Comparison of ENCODE assay signal across 9 cellular contexts in the genomic region with DNA sequence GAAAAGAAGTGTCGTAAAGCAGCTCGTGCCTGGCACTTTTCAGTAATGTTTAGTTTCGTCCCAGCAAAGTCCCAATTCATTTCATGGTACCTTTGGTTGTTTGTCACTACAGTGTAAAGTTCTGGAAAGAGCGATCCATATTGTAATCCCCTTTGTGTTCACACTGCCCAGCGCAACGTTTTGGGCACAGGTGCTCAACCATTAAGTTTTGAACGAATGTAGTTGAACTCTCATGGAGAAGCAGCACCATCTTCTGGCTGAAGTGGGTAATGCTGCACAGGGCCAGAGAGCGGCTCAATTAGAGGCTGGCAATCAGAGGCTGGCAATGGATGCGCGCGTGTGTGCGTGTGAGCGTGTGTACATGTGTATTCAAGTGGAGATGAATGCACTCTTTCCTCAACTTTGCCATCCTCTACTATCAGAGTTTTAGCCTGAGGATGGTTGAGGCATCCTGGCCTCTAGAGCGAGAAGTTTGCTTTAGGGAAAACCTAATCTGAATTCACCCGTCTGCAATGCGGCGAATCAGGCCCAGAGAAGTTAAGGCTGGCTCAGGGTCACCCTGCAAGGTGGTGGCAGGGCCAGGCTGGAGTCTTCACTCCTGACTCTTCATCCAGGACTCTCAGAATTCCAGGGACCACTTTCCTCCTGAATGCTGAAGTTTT. TPM values are rescaled to one million over a fixed set of nuclear protein-coding genes. Genes with fewer than 3 reads are reported as not detected.
DNase-seq lines count a peak whose midpoint lies in the region; ATAC-seq, FAIRE-seq and TF ChIP-seq lines count a peak whose summit lies in the region.
"Had no signal": no experiment of that assay in that cellular context is flagged by ENCODE, and none has a peak within 500 bp of the region (broad histone marks: within the 10 kb centered on the region; RNA-seq: fewer than 3 reads in every experiment).

No MANE protein-coding gene starts in this region.

- FAIRE-seq in A549 (lab: Jason Lieb, UNC): peak; percentile 77

- 37% methylated on average over 17 of the region's 17 CpGs for WGBS in A549 (ENCODE audit: missing lambda C conversion rate)
- WGBS in GM23248 (ENCODE audit: low coverage in 1 of 2, low lambda C conversion rate in 2 of 2, missing lambda C conversion rate in 2 of 2), 2 experiments: 23 to 24% methylated on average over 17 of the region's 17 CpGs
- 31% methylated on average over 16 of the region's 17 CpGs for WGBS in mammary epithelial cell (ENCODE audit: low coverage, missing lambda C conversion rate)

- H3F3A ChIP-seq in GM23248 (ENCODE audit: insufficient read depth): no peaks in the 10 kb centered on the region

- no peak for TF ChIP-seq POLR2A in A549 (IDR thresholded peaks at IDR 0.05; ENCODE audit: low read length)

- H3K27ac Mint-ChIP-seq in WTC11: no peak overlapping the region

- intact Hi-C loops in mammary epithelial cell (cut with micrococcal nuclease): loop anchor here (1.0 to 10.0 kb wide), 10 partner anchors 106 to 981 kb away; a partner anchor contains a TSS

- dilution Hi-C loops in mammary epithelial cell (cut with HindIII; ENCODE audit: low sequenced_read_pairs): no loop called here

- H3K4me3 ChIP-seq in A549: no peak overlapping the region
- H3K4me3 ChIP-seq in GM23248: no peak overlapping the region
- H3K4me3 ChIP-seq in mammary epithelial cell (replicated peaks in 1 of 3; ENCODE audit: insufficient read depth in 1 of 3, low read depth in 2 of 3, low read length in 3 of 3): no peak overlapping the region
- H3K4me3 ChIP-seq in kidney epithelial cell (ENCODE audit: low read depth, low read length): no peak overlapping the region

- peaks cover 14% of the 10 kb centered on the region for H3K27me3 Mint-ChIP-seq in WTC11 (ENCODE audit: low read depth)

- no peak overlapping the region for H2AFZ ChIP-seq in GM23248
- H2AFZ ChIP-seq in mammary epithelial cell (ENCODE audit: low read depth, low read length): no peak overlapping the region

- no peaks in the 10 kb centered on the region for H3K36me3 Mint-ChIP-seq in WTC11

- DNase-seq in A549 (ENCODE audit: low read depth in 1 of 2, low spot score in 1 of 2) (peak; percentile 78 to 79), GM23248 (peak; percentile 73), NCI-H226 (peak; percentile 31), WTC11 (ENCODE audit: low spot score) (peak; percentile 92), mammary epithelial cell (peak; percentile 55), kidney epithelial cell (ENCODE audit: low read depth) (peak; percentile 5)
- peak; percentile 92 for DNase-seq in stimulated activated CD4-positive, alpha-beta T cell treated with anti-CD3 and anti-CD28 coated beads, Interleukin-2, amount 100 ng/mL, for 24 hours

- no peaks in the 10 kb centered on the region for H3K4me1 Mint-ChIP-seq in WTC11

- TF ChIP-seq EP300 in A549 (IDR thresholded peaks at IDR 0.05): no peak

- H3K4me1 ChIP-seq in A549 (no peaks in the 10 kb centered on the region), GM23248 (ENCODE audit: insufficient read depth) (no peaks in the 10 kb centered on the region), mammary epithelial cell (ENCODE audit: insufficient read depth, low read length) (no peaks in the 10 kb centered on the region)

- POLR2A ChIA-PET in A549 (lab: Yijun Ruan, JAX) (interaction anchor here (2.4 kb wide), 1 partner anchor 106 kb away, joined by 5 read pairs; a partner anchor contains a TSS), WTC11 (lab: Charles Lee) (interaction anchor here (0.9 kb wide), 1 partner anchor 253 kb away, joined by 3 read pairs; no protein-coding TSS in a partner anchor)

- BruUV-seq in mammary epithelial cell (replicated peaks; lab: Mats Ljungman, UMichigan): no TSS peak

- H3K36me3 ChIP-seq in GM23248 (ENCODE audit: low read depth) (no peaks in the 10 kb centered on the region), mammary epithelial cell (ENCODE audit: insufficient read depth, low read length) (no peaks in the 10 kb centered on the region), kidney epithelial cell (ENCODE audit: control insufficient read depth, insufficient read depth, low read length) (no peaks in the 10 kb centered on the region)

- ATAC-seq in A549 (peak; percentile 80 to 87), WTC11 (peak; percentile 86), HG02938 (IDR thresholded peaks at IDR 0.05; ENCODE audit: unreplicated experiment) (no peak)

- H3K27me3 ChIP-seq in GM23248 (replicated peaks; ENCODE audit: insufficient read depth) (no peaks in the 10 kb centered on the region), mammary epithelial cell (ENCODE audit: insufficient read depth, low read length) (no peaks in the 10 kb centered on the region), kidney epithelial cell (ENCODE audit: control insufficient read depth, insufficient read depth, low read length) (peaks cover 17% of the 10 kb centered on the region)

- H3K9me3 ChIP-seq in A549 (no peaks in the 10 kb centered on the region), GM23248 (ENCODE audit: low read depth) (no peaks in the 10 kb centered on the region), mammary epithelial cell (replicated peaks; ENCODE audit: insufficient read depth, low read length) (no peaks in the 10 kb centered on the region)

- no peak overlapping the region for H3K4me3 Mint-ChIP-seq in WTC11

- peak; percentile 98 to 99 for TF ChIP-seq RAD21 in A549 (conservative IDR thresholded peaks at IDR 0.05 in 1 of 2, IDR thresholded peaks at IDR 0.05 in 1 of 2)

- H4K20me1 ChIP-seq in GM23248 (ENCODE audit: insufficient read depth) (no peaks in the 10 kb centered on the region), mammary epithelial cell (ENCODE audit: insufficient read depth, low read length) (no peaks in the 10 kb centered on the region)

- H3K9ac ChIP-seq in GM23248 (no peak overlapping the region), mammary epithelial cell (ENCODE audit: insufficient read depth, low read length) (no peak overlapping the region)

- in situ Hi-C loops in GM23248 (cut with MboI) (no loop called here), mammary epithelial cell (cut with MboI; ENCODE audit: low sequenced_read_pairs in 2 of 2) (loop anchor here in 1 of 2 donors (10.0 kb wide), 1 partner anchor 258 kb away; a partner anchor contains a TSS)

- CTCF ChIA-PET in A549 (lab: Yijun Ruan, JAX): interaction anchor here (0.6 to 5.5 kb wide), 70 partner anchors 9 to 1006 kb away, joined by 3 to 82 read pairs (median 4); a partner anchor contains a TSS
- CTCF ChIA-PET in WTC11 (lab: Charles Lee): interaction anchor here (0.6 to 1.8 kb wide), 9 partner anchors 9 to 441 kb away, joined by 3 to 7 read pairs (median 4); no protein-coding TSS in a partner anchor
- CTCF ChIA-PET in mammary epithelial cell (lab: Charles Lee; ENCODE audit: low non-redundant PET): interaction anchor here (0.6 to 0.7 kb wide), 2 partner anchors 12 to 1788 kb away, joined by 4 to 5 read pairs; no protein-coding TSS in a partner anchor

- H3K9me3 Mint-ChIP-seq in WTC11: no peaks in the 10 kb centered on the region

- H3K79me2 ChIP-seq in GM23248 (ENCODE audit: insufficient read depth) (no peaks in the 10 kb centered on the region), mammary epithelial cell (ENCODE audit: insufficient read depth, low read length) (no peaks in the 10 kb centered on the region)

- peak overlapping the region; percentile 21; the same call in 1 of the 3 replicates for H3K4me2 ChIP-seq in A549
- H3K4me2 ChIP-seq in GM23248 (ENCODE audit: unreplicated experiment): no peak overlapping the region
- no peak overlapping the region for H3K4me2 ChIP-seq in mammary epithelial cell (ENCODE audit: insufficient read depth, low read depth, low read length)

- H3K9me2 ChIP-seq in GM23248 (ENCODE audit: insufficient read depth): no peaks in the 10 kb centered on the region

- no peak overlapping the region for H3K27ac ChIP-seq in A549
- no peak overlapping the region for H3K27ac ChIP-seq in GM23248
- H3K27ac ChIP-seq in mammary epithelial cell (ENCODE audit: insufficient read depth, low read depth, low read length): no peak overlapping the region

- TF ChIP-seq CTCF in A549 (IDR thresholded peaks at IDR 0.05) (peak; percentile 96), WTC11 (IDR thresholded peaks at IDR 0.05) (peak; percentile 82), mammary epithelial cell (conservative IDR thresholded peaks at IDR 0.05 in 1 of 2, IDR thresholded peaks at IDR 0.05 in 1 of 2; ENCODE audit: extremely low read depth in 1 of 2, insufficient read depth in 1 of 2, low read depth in 1 of 2, low read length in 2 of 2) (peak; percentile 95 to 98), kidney epithelial cell (IDR thresholded peaks at IDR 0.05; ENCODE audit: insufficient read depth, low read length, poor library complexity, severe bottlenecking) (peak; percentile 92)

RNA-seq across cellular contexts. Expression of a gene that starts 29.9 kb away (rescaled TPM):
- 19.6 TPM in 2 replicates for polyA plus RNA-seq in A549 (2011; rRNA removed)
- polyA plus RNA-seq in A549 (2012; cell fraction: cytosol; rRNA removed): 11.2 and 12.0 TPM in 2 replicates
- 6.1 and 7.7 TPM in 2 replicates for polyA plus RNA-seq in A549 (2012; cell fraction: nucleus; rRNA removed)
- polyA plus RNA-seq in A549 (2017; fragmentation: RNase III; extraction: RNeasy Plus Mini Kit Qiagen cat#74134 plus additional on column Dnase treatment): 33.2 to 34.1 TPM (median 33.7 TPM) in 3 replicates
- 13.6 and 13.9 TPM in 2 replicates for polyA minus RNA-seq in A549 (2011; rRNA and poly(A)+ RNA removed)
- total RNA-seq in GM23248 (2014; rRNA removed; shearing (Covaris generic)): 9.9 and 11.3 TPM in 2 replicates
- polyA plus RNA-seq in GM23248 (2016; fragmentation: Nextera tagmentation; extraction: Ambion mirVana): 1.0 and 1.5 TPM in 2 replicates
- total RNA-seq in WTC11 (2021): 32.1 to 34.6 TPM (median 32.2 TPM) in 3 replicates
- total RNA-seq in mammary epithelial cell: 10 to 100 TPM; 12.8 to 27.6 TPM
- polyA plus RNA-seq in mammary epithelial cell: 12.0 TPM
- polyA minus RNA-seq in mammary epithelial cell: 23.5 TPM
- total RNA-seq in kidney epithelial cell: 16.3 and 18.3 TPM in 2 replicates

RNA-seq across cellular contexts. Expression of a gene that starts 35.1 kb away (rescaled TPM):
- 0.03 and 0.04 TPM in 2 replicates for polyA plus RNA-seq in A549 (2011; rRNA removed)
- polyA plus RNA-seq in A549 (2012; cell fraction: cytosol; rRNA removed): 0.03 TPM in 2 replicates
- 0.04 TPM in 1 of 2 replicates, not detected in the other for polyA plus RNA-seq in A549 (2012; cell fraction: nucleus; rRNA removed)
- 0.03 TPM in 1 of 3 replicates, not detected in the others for polyA plus RNA-seq in A549 (2017; fragmentation: RNase III; extraction: RNeasy Plus Mini Kit Qiagen cat#74134 plus additional on column Dnase treatment)
- polyA minus RNA-seq in A549 (2011; rRNA and poly(A)+ RNA removed): not detected in 2 replicates
- not detected in 2 replicates for total RNA-seq in GM23248 (2014; rRNA removed; shearing (Covaris generic))
- not detected in 2 replicates for polyA plus RNA-seq in GM23248 (2016; fragmentation: Nextera tagmentation; extraction: Ambion mirVana)
- total RNA-seq in WTC11 (2021): 0.17 to 0.41 TPM (median 0.39 TPM) in 3 replicates
- total RNA-seq in mammary epithelial cell: not detected
- polyA plus RNA-seq in mammary epithelial cell: not detected
- polyA minus RNA-seq in mammary epithelial cell: not detected
- not detected in 2 replicates for total RNA-seq in kidney epithelial cell

RNA-seq across cellular contexts. Expression of a gene that starts 53.7 kb away (rescaled TPM):
- polyA plus RNA-seq in A549 (2011; rRNA removed) (not detected in 2 replicates), A549 (2017; fragmentation: RNase III; extraction: RNeasy Plus Mini Kit Qiagen cat#74134 plus additional on column Dnase treatment) (not detected in 3 replicates), GM23248 (2016; fragmentation: Nextera tagmentation; extraction: Ambion mirVana) (not detected in 2 replicates), mammary epithelial cell (not detected)
- not detected in 2 replicates for polyA plus RNA-seq in A549 (2012; cell fraction: cytosol; rRNA removed)
- polyA plus RNA-seq in A549 (2012; cell fraction: nucleus; rRNA removed): not detected in 2 replicates
- polyA minus RNA-seq in A549 (2011; rRNA and poly(A)+ RNA removed): not detected in 2 replicates
- total RNA-seq in GM23248 (2014; rRNA removed; shearing (Covaris generic)): not detected in 2 replicates
- total RNA-seq in WTC11 (2021) (not detected in 3 replicates), mammary epithelial cell (not detected), kidney epithelial cell (not detected in 2 replicates)
- 2.1 TPM for polyA minus RNA-seq in mammary epithelial cell
- total RNA-seq: temporal lobe had no signal

Comparison
In these comparisons a context has a peak if more than half of its experiments do, and no peak if none do; other contexts are left out.
1. DNase-seq: peak in every context shown above with its lines; median percentile 92 in WTC11; 92 in stimulated activated CD4-positive, alpha-beta T cell treated with anti-CD3 and anti-CD28 coated beads, Interleukin-2, amount 100 ng/mL, for 24 hours; 78 in A549; 73 in GM23248; 55 in mammary epithelial cell; 31 in NCI-H226; 5 in kidney epithelial cell.